Comparison of ENCODE assay signal across 9 cellular contexts in the genomic region with DNA sequence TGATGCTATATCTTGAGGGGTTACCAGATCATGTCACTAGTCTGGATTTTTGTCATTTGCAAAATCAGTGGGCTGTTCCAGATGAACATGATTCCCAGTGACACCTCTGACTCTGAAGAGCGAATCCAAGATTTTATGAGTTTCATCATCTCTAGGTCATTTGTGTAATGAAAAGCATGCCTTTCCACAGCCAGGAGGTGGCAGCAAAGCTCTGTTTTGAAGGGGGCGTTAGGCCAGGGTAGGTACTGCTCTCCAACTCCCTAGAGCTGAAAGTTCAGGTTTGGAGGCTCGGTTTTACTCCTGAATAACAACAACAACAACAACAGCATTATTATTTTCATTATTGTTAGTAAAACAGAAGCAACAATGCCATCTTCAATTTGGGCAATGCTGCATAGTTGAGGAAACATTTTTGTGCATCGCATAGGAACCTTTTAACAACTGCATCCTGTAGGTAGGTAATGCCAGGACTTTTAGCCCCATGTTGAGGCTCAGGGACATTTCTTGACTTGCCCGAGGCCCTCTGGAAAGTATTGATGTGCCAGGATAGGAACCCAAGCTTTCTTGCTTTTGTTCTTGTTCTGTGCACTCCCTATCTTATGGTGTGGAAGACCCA.
DNase-seq lines count a peak whose midpoint lies in the region; ATAC-seq and TF ChIP-seq lines count a peak whose summit lies in the region.
"Had no signal": no experiment of that assay in that cellular context is flagged by ENCODE, and none has a peak within 500 bp of the region (broad histone marks: within the 10 kb centered on the region; RNA-seq: fewer than 3 reads in every experiment).

No MANE protein-coding gene starts in this region.

- no peak overlapping the region for H3K4me3 Mint-ChIP-seq in CD8-positive, alpha-beta T cell
- H3K4me3 Mint-ChIP-seq: T-helper 1 cell treated with Interleukin-12 subunit alpha and Interleukin-12 subunit beta and Interleukin-4 antibody, amounts not matched to agents 30 μg/mL and 1 μg/mL, for 36 hours had no signal

- H3K27me3 ChIP-seq in CD8-positive, alpha-beta T cell (ENCODE audit: insufficient read depth, low read length) = no peaks in the 10 kb centered on the region
- H3K27me3 ChIP-seq in right cardiac atrium (ENCODE audit: control insufficient read depth, insufficient read depth) = no peaks in the 10 kb centered on the region

- no peaks in the 10 kb centered on the region for H3K9me3 Mint-ChIP-seq in CD8-positive, alpha-beta T cell
- H3K9me3 Mint-ChIP-seq: T-helper 1 cell treated with Interleukin-12 subunit alpha and Interleukin-12 subunit beta and Interleukin-4 antibody, amounts not matched to agents 30 μg/mL and 1 μg/mL, for 36 hours had no signal

- H3K27ac Mint-ChIP-seq in CD8-positive, alpha-beta T cell = no peak overlapping the region
- H3K27ac Mint-ChIP-seq: T-helper 1 cell treated with Interleukin-12 subunit alpha and Interleukin-12 subunit beta and Interleukin-4 antibody, amounts not matched to agents 30 μg/mL and 1 μg/mL, for 36 hours had no signal

- no peak for ATAC-seq in CD8-positive, alpha-beta T cell
- ATAC-seq in right cardiac atrium = peak; percentile 56 to 66

- H3K27me3 Mint-ChIP-seq in CD8-positive, alpha-beta T cell (ENCODE audit: low read depth) = peaks cover 19% of the 10 kb centered on the region

- H3K4me1 ChIP-seq in CD8-positive, alpha-beta T cell (ENCODE audit: insufficient read depth, low read length) = no peaks in the 10 kb centered on the region
- H3K4me1 ChIP-seq in right cardiac atrium (ENCODE audit: control insufficient read depth, insufficient read depth, low read length) = no peaks in the 10 kb centered on the region

- DNase-seq in CD8-positive, alpha-beta T cell = peak in 2 of 7 experiments; percentile 14 to 30
- DNase-seq in GM19238 (ENCODE audit: insufficient read length, low spot score) (peak; percentile 48), NCI-H1930 (lab: John Stamatoyannopoulos, UW) (peak; percentile 14 to 38), right cardiac atrium (peak; percentile 49 to 71 (median 66)), smooth muscle cell of the brain vasculature (ENCODE audit: low read depth, low spot score) (peak; percentile 3), NCI-H1436 (lab: John Stamatoyannopoulos, UW) (no peak), mesenteric fat pad (ENCODE audit: low spot score) (no peak)
- DNase-seq in activated gamma-delta T cell treated with anti-CD3 and anti-CD28 coated beads, Interleukin-2, amount 50 U/mL, for 16 hours (ENCODE audit: low read depth) = peak; percentile 18

- intact Hi-C loops in CD8-positive, alpha-beta T cell (cut with DNase I, micrococcal nuclease) = no loop called here
- intact Hi-C loops in right cardiac atrium (cut with DNase I) = no loop called here

- H3K9me3 ChIP-seq in CD8-positive, alpha-beta T cell (ENCODE audit: low read length) = no peaks in the 10 kb centered on the region
- H3K9me3 ChIP-seq in right cardiac atrium (ENCODE audit: control insufficient read depth, low read length) = no peaks in the 10 kb centered on the region

- no peaks in the 10 kb centered on the region for H3K36me3 ChIP-seq in CD8-positive, alpha-beta T cell (ENCODE audit: insufficient read depth, low read length)

- no peak overlapping the region for H3K27ac ChIP-seq in CD8-positive, alpha-beta T cell (ENCODE audit: low read depth, low read length)
- no peak overlapping the region for H3K27ac ChIP-seq in right cardiac atrium (ENCODE audit: low read length)

- TF ChIP-seq CTCF in CD8-positive, alpha-beta T cell (IDR thresholded peaks at IDR 0.05) = peak; percentile 35

- no peaks in the 10 kb centered on the region for H3K4me1 Mint-ChIP-seq in CD8-positive, alpha-beta T cell (ENCODE audit: low read depth)

- no peak overlapping the region for H3K4me3 ChIP-seq in CD8-positive, alpha-beta T cell (ENCODE audit: low read depth, low read length)
- no peak overlapping the region for H3K4me3 ChIP-seq in right cardiac atrium (ENCODE audit: low read length)

- no peaks in the 10 kb centered on the region for H3K36me3 Mint-ChIP-seq in CD8-positive, alpha-beta T cell

- CTCF ChIA-PET in CD8-positive, alpha-beta T cell (lab: Charles Lee) = interaction anchor here (0.7 to 1.4 kb wide), 5 partner anchors 9 to 329 kb away, joined by 3 read pairs; no protein-coding TSS in a partner anchor

- POLR2A ChIA-PET in CD8-positive, alpha-beta T cell (lab: Charles Lee) = no interaction called here

- 41% methylated on average over 5 of the region's 5 CpGs for WGBS in right cardiac atrium

Comparison
In these comparisons a context has a peak if more than half of its experiments do, and no peak if none do; other contexts are left out.
1. DNase-seq: peak in GM19238 (single experiment), NCI-H1930 (2 of 2), activated gamma-delta T cell treated with anti-CD3 and anti-CD28 coated beads, Interleukin-2, amount 50 U/mL, for 16 hours (single experiment), right cardiac atrium (3 of 3) and smooth muscle cell of the brain vasculature (single experiment); none in NCI-H1436 (single experiment) and mesenteric fat pad (single experiment).